ENCODE assay signal across 8 cellular contexts in the genomic region with DNA sequence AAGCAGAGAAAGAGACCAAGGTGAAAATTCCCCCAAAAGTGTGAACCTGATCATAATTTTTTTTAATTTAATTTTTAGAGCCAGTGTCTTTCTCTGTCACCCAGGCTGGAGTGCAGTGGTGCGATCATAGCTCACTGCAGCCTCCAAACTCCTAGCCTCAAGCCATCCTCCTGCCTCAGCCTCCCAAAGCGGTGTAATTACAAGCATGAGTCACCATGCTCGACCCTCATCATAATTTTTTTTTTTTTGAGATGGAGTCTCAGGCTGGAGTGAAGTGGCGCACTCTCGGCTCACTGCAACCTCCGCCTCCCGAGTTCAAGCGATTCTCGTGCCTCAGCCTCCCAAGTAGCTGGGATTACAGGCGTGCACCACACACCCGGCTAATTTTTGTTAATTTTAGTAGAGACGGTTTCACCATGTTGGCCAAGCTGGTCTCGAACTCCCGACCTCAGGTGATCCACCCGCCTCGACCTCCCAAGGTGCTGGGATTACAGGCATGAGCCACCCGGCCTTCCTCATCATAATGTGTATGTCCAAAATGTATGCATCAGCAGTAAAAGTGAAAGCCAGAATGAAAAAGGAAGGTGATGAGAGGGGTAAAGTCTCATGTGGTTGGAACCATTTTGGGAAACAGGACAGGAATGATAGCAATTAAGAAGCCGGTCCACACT. TPM values are rescaled to one million over a fixed set of nuclear protein-coding genes. Genes with fewer than 3 reads are reported as not detected.
DNase-seq lines count a peak whose midpoint lies in the region; ATAC-seq and TF ChIP-seq lines count a peak whose summit lies in the region.
"Not testable (repeated sequence)": the region's sequence is repeated elsewhere in the genome, so short reads cannot be mapped to it uniquely, and the experiment has no call there.

No MANE protein-coding gene starts in this region.

- ATAC-seq in RWPE2 (ENCODE audit: low read depth); natural killer cell; stimulated activated effector memory CD8-positive, alpha-beta T cell treated with anti-CD3 and anti-CD28 coated beads, Interleukin-12 subunit alpha, Interleukin-12 subunit beta, amount 100 ng/mL, for 72 hours: not testable (repeated sequence)

- in situ Hi-C loops in HAP-1 (cut with MboI; ENCODE audit: low sequenced_read_pairs), result not testable (repeated sequence)

- TSS peak; percentile 87 for BruUV-seq in A673 (replicated peaks; lab: Mats Ljungman, UMichigan)

- not testable (repeated sequence) for DNase-seq in A673 (ENCODE audit: low spot score); HAP-1 (ENCODE audit: low spot score in 2 of 2); RWPE2 (ENCODE audit: low spot score); activated T-helper 2 cell treated with anti-CD3 and anti-CD28 coated beads, Interferon-gamma antibody, Interleukin-2, Interleukin-4, amounts not matched to agents 10 μg/mL and 5 μg/mL and 100 μg/mL, durations not matched to agents 14 hours and 24 hours and 36 hours (ENCODE audit: low spot score); iPS DF 6.9 (ENCODE audit: low read depth, low spot score); natural killer cell; stimulated activated effector memory CD8-positive, alpha-beta T cell treated with anti-CD3 and anti-CD28 coated beads, Interleukin-12 subunit alpha, Interleukin-12 subunit beta, amount 100 ng/mL, for 72 hours (ENCODE audit: low spot score in 2 of 2)
- peak; percentile 2 to 17 for DNase-seq in dermis microvascular lymphatic vessel endothelial cell (ENCODE audit: low read depth in 2 of 2)

- H3K4me1 ChIP-seq in A673 (ENCODE audit: insufficient read depth, low read length, poor library complexity, severe bottlenecking); RWPE2 (ENCODE audit: insufficient read depth, poor library complexity, severe bottlenecking); iPS DF 6.9 (ENCODE audit: control insufficient read depth, insufficient read depth, low read length): not testable (repeated sequence)
- peaks cover 12% of the 10 kb centered on the region for H3K4me1 ChIP-seq in HAP-1

- H3K4me3 Mint-ChIP-seq in activated T-helper 2 cell treated with anti-CD3 and anti-CD28 coated beads, Interferon-gamma antibody, Interleukin-2, Interleukin-4, amounts not matched to agents 10 μg/mL and 5 μg/mL and 100 μg/mL, durations not matched to agents 14 hours and 24 hours and 36 hours (ENCODE audit: low read depth), result peak overlapping the region; percentile 97
- peak overlapping the region; percentile 92 for H3K4me3 Mint-ChIP-seq in natural killer cell
- H3K4me3 Mint-ChIP-seq in stimulated activated effector memory CD8-positive, alpha-beta T cell treated with anti-CD3 and anti-CD28 coated beads, Interleukin-12 subunit alpha, Interleukin-12 subunit beta, amount 100 ng/mL, for 72 hours, result peak overlapping the region; percentile 73

- POLR2A ChIA-PET in A673 (lab: Charles Lee; ENCODE audit: low non-redundant PET), result not testable (repeated sequence)

- H3K27me3 Mint-ChIP-seq in activated T-helper 2 cell treated with anti-CD3 and anti-CD28 coated beads, Interferon-gamma antibody, Interleukin-2, Interleukin-4, amounts not matched to agents 10 μg/mL and 5 μg/mL and 100 μg/mL, durations not matched to agents 14 hours and 24 hours and 36 hours (ENCODE audit: low read depth); natural killer cell (ENCODE audit: low read depth in 2 of 2): not testable (repeated sequence)

- not testable (repeated sequence) for H3K9me3 Mint-ChIP-seq in activated T-helper 2 cell treated with anti-CD3 and anti-CD28 coated beads, Interferon-gamma antibody, Interleukin-2, Interleukin-4, amounts not matched to agents 10 μg/mL and 5 μg/mL and 100 μg/mL, durations not matched to agents 14 hours and 24 hours and 36 hours; natural killer cell; stimulated activated effector memory CD8-positive, alpha-beta T cell treated with anti-CD3 and anti-CD28 coated beads, Interleukin-12 subunit alpha, Interleukin-12 subunit beta, amount 100 ng/mL, for 72 hours

- H3K36me3 ChIP-seq in A673 (ENCODE audit: insufficient read depth, low read length, poor library complexity, severe bottlenecking) (peaks cover 27% of the 10 kb centered on the region), HAP-1 (replicated peaks) (peaks cover 33% of the 10 kb centered on the region), RWPE2 (ENCODE audit: low read depth) (peaks cover 32% of the 10 kb centered on the region)
- not testable (repeated sequence) for H3K36me3 ChIP-seq in iPS DF 6.9 (ENCODE audit: control insufficient read depth, insufficient read depth, low read length)

- peaks cover 35% of the 10 kb centered on the region for H3K36me3 Mint-ChIP-seq in activated T-helper 2 cell treated with anti-CD3 and anti-CD28 coated beads, Interferon-gamma antibody, Interleukin-2, Interleukin-4, amounts not matched to agents 10 μg/mL and 5 μg/mL and 100 μg/mL, durations not matched to agents 14 hours and 24 hours and 36 hours (ENCODE audit: low read depth)
- H3K36me3 Mint-ChIP-seq in natural killer cell, result not testable (repeated sequence)
- peaks cover 50% of the 10 kb centered on the region for H3K36me3 Mint-ChIP-seq in stimulated activated effector memory CD8-positive, alpha-beta T cell treated with anti-CD3 and anti-CD28 coated beads, Interleukin-12 subunit alpha, Interleukin-12 subunit beta, amount 100 ng/mL, for 72 hours

- H3K27ac Mint-ChIP-seq in activated T-helper 2 cell treated with anti-CD3 and anti-CD28 coated beads, Interferon-gamma antibody, Interleukin-2, Interleukin-4, amounts not matched to agents 10 μg/mL and 5 μg/mL and 100 μg/mL, durations not matched to agents 14 hours and 24 hours and 36 hours, result peak overlapping the region; percentile 95
- peak overlapping the region; percentile 89 to 92 for H3K27ac Mint-ChIP-seq in natural killer cell
- H3K27ac Mint-ChIP-seq in stimulated activated effector memory CD8-positive, alpha-beta T cell treated with anti-CD3 and anti-CD28 coated beads, Interleukin-12 subunit alpha, Interleukin-12 subunit beta, amount 100 ng/mL, for 72 hours, result peak overlapping the region; percentile 99

- H3K4me1 Mint-ChIP-seq in activated T-helper 2 cell treated with anti-CD3 and anti-CD28 coated beads, Interferon-gamma antibody, Interleukin-2, Interleukin-4, amounts not matched to agents 10 μg/mL and 5 μg/mL and 100 μg/mL, durations not matched to agents 14 hours and 24 hours and 36 hours (ENCODE audit: low read depth), result peaks cover 29% of the 10 kb centered on the region
- H3K4me1 Mint-ChIP-seq in natural killer cell, result peaks cover 32 to 33% of the 10 kb centered on the region in 2 donors
- peaks cover 20% of the 10 kb centered on the region for H3K4me1 Mint-ChIP-seq in stimulated activated effector memory CD8-positive, alpha-beta T cell treated with anti-CD3 and anti-CD28 coated beads, Interleukin-12 subunit alpha, Interleukin-12 subunit beta, amount 100 ng/mL, for 72 hours

- H3K27me3 ChIP-seq in A673 (replicated peaks; ENCODE audit: insufficient read depth, low read depth, low read length, poor library complexity); HAP-1 (ENCODE audit: low read depth); RWPE2 (ENCODE audit: insufficient read depth, poor library complexity, severe bottlenecking); iPS DF 6.9 (ENCODE audit: control insufficient read depth, insufficient read depth, low read length): not testable (repeated sequence)

- not testable (repeated sequence) for H3K9me3 ChIP-seq in A673 (ENCODE audit: low read depth, low read length, poor library complexity, severe bottlenecking); HAP-1; RWPE2 (ENCODE audit: severe bottlenecking); iPS DF 6.9 (ENCODE audit: control insufficient read depth, insufficient read depth, low read length)

- CTCF ChIA-PET in A673 (lab: Charles Lee), result not testable (repeated sequence)

- H3K27ac ChIP-seq in A673 (ENCODE audit: low read depth, low read length, poor library complexity, severe bottlenecking) (peak overlapping the region; percentile 99), RWPE2 (ENCODE audit: poor library complexity, severe bottlenecking) (peak overlapping the region; percentile 45)
- H3K27ac ChIP-seq in iPS DF 6.9 (ENCODE audit: low read length), result not testable (repeated sequence)

- H3K4me3 ChIP-seq in A673 (ENCODE audit: low read depth, low read length, poor library complexity, severe bottlenecking) (peak overlapping the region; percentile 92), HAP-1 (peak overlapping the region; percentile 100), RWPE2 (ENCODE audit: severe bottlenecking) (peak overlapping the region; percentile 86), iPS DF 6.9 (ENCODE audit: low read length) (peak overlapping the region; percentile 84; the same call in 1 of the 2 replicates)

- not testable (repeated sequence) for TF ChIP-seq CTCF in A673 (conservative IDR thresholded peaks at IDR 0.05; ENCODE audit: low read depth, low read length); RWPE2 (IDR thresholded peaks at IDR 0.05; ENCODE audit: poor library complexity, severe bottlenecking); natural killer cell (IDR thresholded peaks at IDR 0.05)

- intact Hi-C loops in A673 (cut with micrococcal nuclease; ENCODE audit: unreplicated experiment), result not testable (repeated sequence)
- intact Hi-C loops in activated T-helper 2 cell treated with anti-CD3 and anti-CD28 coated beads, Interferon-gamma antibody, Interleukin-2, Interleukin-4, amounts not matched to agents 10 μg/mL and 5 μg/mL and 100 μg/mL, durations not matched to agents 14 hours and 24 hours and 36 hours (cut with micrococcal nuclease), result loop anchor here (1.0 to 2.0 kb wide), 3 partner anchors 32 to 333 kb away; a partner anchor contains a TSS
- intact Hi-C loops in natural killer cell (cut with micrococcal nuclease), result loop anchor here (1.0 to 2.0 kb wide), 2 partner anchors 101 to 333 kb away; a partner anchor contains a TSS

- WGBS in iPS DF 6.9 (ENCODE audit: insufficient coverage, insufficient read length), result no CpG with 5 or more reads among the region's 18 CpGs

RNA-seq across cellular contexts. Expression of a gene that starts 0.6 kb away (rescaled TPM):
- total RNA-seq in A673 (2021) (411 and 444 TPM in 2 replicates), dermis microvascular lymphatic vessel endothelial cell (192 and 213 TPM in 2 replicates), natural killer cell (100 to 1,000 TPM in 1 of 3 donors, 10 to 100 TPM in 2; 94.6 to 124 (median 96.4) TPM)
- 330 and 331 TPM in 2 replicates for total RNA-seq in activated T-helper 2 cell treated with anti-CD3 and anti-CD28 coated beads, Interferon-gamma antibody, Interleukin-2, Interleukin-4, amounts not matched to agents 10 μg/mL and 5 μg/mL and 100 μg/mL, durations not matched to agents 14 hours and 24 hours and 36 hours

RNA-seq across cellular contexts. Expression of a gene that starts 25.7 kb away (rescaled TPM):
- 18.9 and 19.1 TPM in 2 replicates for total RNA-seq in A673 (2021)
- total RNA-seq in activated T-helper 2 cell treated with anti-CD3 and anti-CD28 coated beads, Interferon-gamma antibody, Interleukin-2, Interleukin-4, amounts not matched to agents 10 μg/mL and 5 μg/mL and 100 μg/mL, durations not matched to agents 14 hours and 24 hours and 36 hours, result 6.5 and 7.7 TPM in 2 replicates
- total RNA-seq in dermis microvascular lymphatic vessel endothelial cell, result 2.0 and 2.1 TPM in 2 replicates
- under 1 TPM; 0.23 to 0.45 (median 0.42) TPM for total RNA-seq in natural killer cell

RNA-seq across cellular contexts. Expression of a gene that starts 32.2 kb away (rescaled TPM):
- 0.37 TPM in 1 of 2 replicates, not detected in the other for total RNA-seq in A673 (2021)
- total RNA-seq in activated T-helper 2 cell treated with anti-CD3 and anti-CD28 coated beads, Interferon-gamma antibody, Interleukin-2, Interleukin-4, amounts not matched to agents 10 μg/mL and 5 μg/mL and 100 μg/mL, durations not matched to agents 14 hours and 24 hours and 36 hours, result 0.74 and 0.89 TPM in 2 replicates
- total RNA-seq in dermis microvascular lymphatic vessel endothelial cell, result 0.90 and 1.6 TPM in 2 replicates
- under 1 TPM in 1 of 3 donors, not detected in 2; 0.32 TPM for total RNA-seq in natural killer cell
